10 cellular contexts compared by ENCODE assay signal in the genomic region with DNA sequence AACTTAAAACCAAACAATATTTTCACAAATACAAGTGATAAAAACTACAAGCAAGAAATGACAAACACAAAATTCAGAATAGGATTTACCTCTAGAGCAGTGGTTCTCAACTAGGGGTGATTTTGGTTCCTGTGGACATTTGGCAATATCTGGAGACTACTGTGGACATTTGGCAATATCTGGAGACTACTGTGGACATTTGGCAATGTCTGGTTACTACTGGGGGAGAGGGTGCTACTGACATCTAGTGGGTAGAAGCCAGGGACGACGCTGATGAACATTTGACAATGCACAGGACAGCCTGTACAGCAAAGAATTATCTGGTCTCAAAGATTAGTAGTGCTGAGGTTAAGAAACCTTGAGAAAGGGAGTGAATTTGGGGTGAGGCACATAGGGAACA.
DNase-seq lines count a peak whose midpoint lies in the region; ATAC-seq and TF ChIP-seq lines count a peak whose summit lies in the region.
"Had no signal": no experiment of that assay in that cellular context is flagged by ENCODE, and none has a peak within 500 bp of the region (broad histone marks: within the 10 kb centered on the region; RNA-seq: fewer than 3 reads in every experiment).

No MANE protein-coding gene starts in this region.

- peak; percentile 20 for DNase-seq in ACHN
- DNase-seq in RWPE2 (ENCODE audit: low spot score): no peak
- DNase-seq in glomerular visceral epithelial cell (ENCODE audit: extremely low spot score): peak; percentile 41
- DNase-seq in ovary: no peak
- DNase-seq in SHP77 treated with DMSO at 0.1 percent for 48 hours (lab: John Stamatoyannopoulos, UW): no peak
- no peak for DNase-seq in activated naive CD8-positive, alpha-beta T cell treated with anti-CD3 and anti-CD28 coated beads for 36 hours
- DNase-seq: natural killer cell; stimulated activated naive CD4-positive, alpha-beta T cell had no signal

- no peaks in the 10 kb centered on the region for H3K9me3 Mint-ChIP-seq in activated naive CD8-positive, alpha-beta T cell treated with anti-CD3 and anti-CD28 coated beads for 36 hours
- H3K9me3 Mint-ChIP-seq: natural killer cell had no signal

- no peak overlapping the region for H3K4me3 Mint-ChIP-seq in activated naive CD8-positive, alpha-beta T cell treated with anti-CD3 and anti-CD28 coated beads for 36 hours
- H3K4me3 Mint-ChIP-seq: natural killer cell had no signal

- H3K27ac Mint-ChIP-seq in activated naive CD8-positive, alpha-beta T cell treated with anti-CD3 and anti-CD28 coated beads for 36 hours: no peak overlapping the region
- H3K27ac Mint-ChIP-seq: natural killer cell had no signal

- H3K9me3 ChIP-seq in RWPE2 (ENCODE audit: severe bottlenecking) (no peaks in the 10 kb centered on the region), ovary (no peaks in the 10 kb centered on the region)

- ATAC-seq in RWPE2 (ENCODE audit: low read depth): no peak
- no peak for ATAC-seq in HG03442 (IDR thresholded peaks at IDR 0.05; ENCODE audit: unreplicated experiment)
- ATAC-seq: natural killer cell had no signal

- H3K4me1 ChIP-seq in RWPE2 (ENCODE audit: insufficient read depth, poor library complexity, severe bottlenecking) (no peaks in the 10 kb centered on the region), ovary (ENCODE audit: insufficient read depth) (no peaks in the 10 kb centered on the region)

- no peaks in the 10 kb centered on the region for H3K36me3 Mint-ChIP-seq in activated naive CD8-positive, alpha-beta T cell treated with anti-CD3 and anti-CD28 coated beads for 36 hours
- H3K36me3 Mint-ChIP-seq: natural killer cell had no signal

- TF ChIP-seq EP300 in ovary (IDR thresholded peaks at IDR 0.05): no peak

- H3K27me3 ChIP-seq in RWPE2 (ENCODE audit: insufficient read depth, poor library complexity, severe bottlenecking) (no peaks in the 10 kb centered on the region), ovary (no peaks in the 10 kb centered on the region)

- in situ Hi-C loops in ACHN (cut with HindIII; ENCODE audit: low pct_ligation_motif_present, low pct_unique_long_range_greater_than_20kb, low sequenced_read_pairs): no loop called here

- H3K27ac ChIP-seq in RWPE2 (ENCODE audit: poor library complexity, severe bottlenecking): no peak overlapping the region
- H3K27ac ChIP-seq in ovary: no peak overlapping the region

- intact Hi-C loops in ovary (cut with DNase I): no loop called here

- TF ChIP-seq CTCF in GM12875 (IDR thresholded peaks at IDR 0.05; ENCODE audit: borderline replicate concordance, insufficient read depth, low read depth, low read length) (peak; percentile 29; the same call in 1 of the 2 replicates), RWPE2 (IDR thresholded peaks at IDR 0.05; ENCODE audit: poor library complexity, severe bottlenecking) (peak; percentile 35), ovary (IDR thresholded peaks at IDR 0.05) (no peak)

- WGBS in ovary, 3 donors: 40 to 52% (median 47%) methylated on average over 2 of the region's 2 CpGs

- no peaks in the 10 kb centered on the region for H3K27me3 Mint-ChIP-seq in activated naive CD8-positive, alpha-beta T cell treated with anti-CD3 and anti-CD28 coated beads for 36 hours

- H3K4me3 ChIP-seq in GM12875 (ENCODE audit: low read depth, low read length) (no peak overlapping the region), RWPE2 (ENCODE audit: severe bottlenecking) (no peak overlapping the region), ovary (no peak overlapping the region)

- no peaks in the 10 kb centered on the region for H3K4me1 Mint-ChIP-seq in activated naive CD8-positive, alpha-beta T cell treated with anti-CD3 and anti-CD28 coated beads for 36 hours
- H3K4me1 Mint-ChIP-seq: natural killer cell had no signal

- no peaks in the 10 kb centered on the region for H3K36me3 ChIP-seq in RWPE2 (ENCODE audit: low read depth)
- H3K36me3 ChIP-seq in ovary: no peaks in the 10 kb centered on the region

- no peak for TF ChIP-seq POLR2A in ovary (IDR thresholded peaks at IDR 0.05)

Comparison
In these comparisons a context has a peak if more than half of its experiments do, and no peak if none do; other contexts are left out.
1. DNase-seq: peak in ACHN (single experiment) and glomerular visceral epithelial cell (single experiment); none in RWPE2 (single experiment), ovary (0 of 5), SHP77 treated with DMSO at 0.1 percent for 48 hours (single experiment) and activated naive CD8-positive, alpha-beta T cell treated with anti-CD3 and anti-CD28 coated beads for 36 hours (single experiment).
2. CTCF ChIP-seq: peak in GM12875 (single experiment) and RWPE2 (single experiment); none in ovary (0 of 3).